In genomic region chr9:133227242-133227860, GRCh38 we compare ENCODE assay signal across 25 cellular contexts. TPM values are rescaled to one million over a fixed set of nuclear protein-coding genes. Genes with fewer than 3 reads are reported as not detected.
A peak's percentile ranks its signal among the peaks of the same experiment; 100 is the strongest.
DNase-seq lines count a peak whose midpoint lies in the region; FAIRE-seq and TF ChIP-seq lines count a peak whose summit lies in the region.
"Had no signal": no experiment of that assay in that cellular context is flagged by ENCODE, and none has a peak within 500 bp of the region (broad histone marks: within the 10 kb centered on the region; RNA-seq: fewer than 3 reads in every experiment).

No MANE protein-coding gene starts in this region.

- H2AFZ ChIP-seq in osteoblast (ENCODE audit: low read length) = no peak overlapping the region

- FAIRE-seq in HTR-8/SVneo (lab: Jason Lieb, UNC) = no peak
- FAIRE-seq: GM12891, H1 had no signal

- H4K20me1 ChIP-seq in osteoblast (ENCODE audit: insufficient read depth, low read length) = no peaks in the 10 kb centered on the region

- H3K9me3 ChIP-seq in osteoblast (ENCODE audit: low read depth, low read length) = no peaks in the 10 kb centered on the region
- H3K9me3 ChIP-seq: Peyer's patch, SJSA1 had no signal

- H3K27me3 ChIP-seq in osteoblast (ENCODE audit: insufficient read depth, low read length) = no peaks in the 10 kb centered on the region
- H3K27me3 ChIP-seq: Peyer's patch had no signal

- no peaks in the 10 kb centered on the region for H3K4me1 ChIP-seq in osteoblast (ENCODE audit: insufficient read depth, low read length)
- H3K4me1 ChIP-seq: Peyer's patch, SJSA1 had no signal

- TF ChIP-seq CTCF in osteoblast (IDR thresholded peaks at IDR 0.05; ENCODE audit: extremely low read depth, low read depth, low read length) = no peak

- no peak overlapping the region for H3K27ac ChIP-seq in osteoblast (ENCODE audit: low read depth, low read length)
- H3K27ac ChIP-seq: 22Rv1, Peyer's patch, SJSA1 had no signal

- no peak overlapping the region for H3K4me3 ChIP-seq in osteoblast (ENCODE audit: insufficient read depth, low read length)
- H3K4me3 ChIP-seq: Peyer's patch, SJSA1 had no signal

- H3K4me2 ChIP-seq in osteoblast (ENCODE audit: insufficient read depth, low read length) = no peak overlapping the region

- DNase-seq in activated CD8-positive, alpha-beta memory T cell treated with anti-CD3 and anti-CD28 coated beads for 24 hours = peak; percentile 49
- no peak for DNase-seq in activated CD8-positive, alpha-beta memory T cell treated with anti-CD3 and anti-CD28 coated beads, Interleukin-2, amount 50 U/mL, for 48 hours
- peak; percentile 39 for DNase-seq in ecto neural progenitor cell (ENCODE audit: low spot score)
- peak; percentile 44 for DNase-seq in osteoblast (ENCODE audit: insufficient read length, low spot score, missing footprints)
- peak; percentile 29 for DNase-seq in ureter (ENCODE audit: low spot score)
- no peak for DNase-seq in HTR-8/SVneo (ENCODE audit: insufficient read length, low spot score)
- no peak for DNase-seq in inferior parietal cortex (ENCODE audit: extremely low spot score)
- no peak for DNase-seq in OCI-M2 (lab: John Stamatoyannopoulos, UW; ENCODE audit: unreplicated experiment)
- DNase-seq: ACHN; C1 segment of cervical spinal cord; CD8-positive, alpha-beta T cell; DND-41; IMR-90; MV-4-11; NCI-H1105 treated with DMSO at 0.1 percent for 48 hours; NCI-H1694; NCI-H2081; NCI-H2171; NCI-H524 treated with DMSO at 0.1 percent for 48 hours; NCI-H82 had no signal

- H3K79me2 ChIP-seq in osteoblast (ENCODE audit: insufficient read depth, low read length) = no peaks in the 10 kb centered on the region

- H3K36me3 ChIP-seq in osteoblast (ENCODE audit: insufficient read depth, low read length) = no peaks in the 10 kb centered on the region
- H3K36me3 ChIP-seq: Peyer's patch, SJSA1 had no signal

RNA-seq across cellular contexts. Expression of gene OBP2B, which starts 18.3 kb away (rescaled TPM):
- total RNA-seq in osteoblast (not detected in 2 replicates), ureter (not detected)
- total RNA-seq: CD8-positive, alpha-beta T cell; H1; IMR-90; Peyer's patch; SJSA1 had no signal

RNA-seq across cellular contexts. Expression of gene ABO, which starts 47.6 kb away (rescaled TPM):
- total RNA-seq in osteoblast (not detected in 2 replicates), ureter (25.4 TPM)
- total RNA-seq: CD8-positive, alpha-beta T cell; H1; IMR-90; SJSA1 had no signal

Comparison
In these comparisons a context has a peak if more than half of its experiments do, and no peak if none do; other contexts are left out.
1. DNase-seq: peak in activated CD8-positive, alpha-beta memory T cell treated with anti-CD3 and anti-CD28 coated beads for 24 hours (single experiment), ecto neural progenitor cell (single experiment), osteoblast (single experiment) and ureter (single experiment); none in activated CD8-positive, alpha-beta memory T cell treated with anti-CD3 and anti-CD28 coated beads, Interleukin-2, amount 50 U/mL, for 48 hours (single experiment), HTR-8/SVneo (single experiment), inferior parietal cortex (single experiment) and OCI-M2 (single experiment).
2. RNA of gene ABO, which starts 47.6 kb away (total RNA-seq): 25.4 TPM in ureter (single experiment); not detected in osteoblast; every median in the first group is over 10 times any median in the second.